10 cellular contexts compared by ENCODE assay signal in the genomic region with DNA sequence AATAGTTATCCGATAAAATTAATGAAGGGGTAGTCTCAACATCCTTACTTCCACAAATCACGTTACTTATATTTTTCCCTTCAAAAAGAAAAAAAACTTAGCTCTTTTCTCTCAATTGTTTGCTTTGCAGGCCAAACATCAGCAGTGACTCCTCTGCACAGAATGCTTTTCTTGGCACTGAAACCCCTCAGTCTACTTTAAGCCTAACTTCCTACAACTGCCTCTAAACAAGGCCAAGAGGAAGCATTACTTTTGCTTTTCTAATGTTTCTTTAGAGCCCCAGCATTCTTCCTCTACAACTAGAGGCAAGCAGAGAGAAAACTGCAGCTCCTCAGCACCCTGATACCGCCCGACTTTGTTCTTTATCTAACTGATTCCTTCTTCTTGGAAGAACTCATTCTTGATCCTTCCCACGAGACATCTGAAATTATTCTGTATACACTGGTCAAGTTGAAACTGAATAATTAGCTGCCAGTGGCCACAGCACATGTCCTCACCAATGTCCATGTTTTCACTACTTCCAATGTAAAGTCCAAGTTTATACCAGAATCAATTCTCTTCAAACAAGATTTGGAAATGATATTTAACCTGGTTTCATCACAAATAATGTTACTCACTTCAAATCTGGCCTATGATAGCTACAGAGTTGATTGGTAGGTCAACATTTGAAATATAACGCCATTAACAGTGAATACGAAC. TPM values are rescaled to one million over a fixed set of nuclear protein-coding genes. Genes with fewer than 3 reads are reported as not detected.
DNase-seq lines count a peak whose midpoint lies in the region; ATAC-seq and TF ChIP-seq lines count a peak whose summit lies in the region.
"Had no signal": no experiment of that assay in that cellular context is flagged by ENCODE, and none has a peak within 500 bp of the region (broad histone marks: within the 10 kb centered on the region; RNA-seq: fewer than 3 reads in every experiment).

No MANE protein-coding gene starts in this region.

- H3K4me3 Mint-ChIP-seq in T-helper 17 cell (no peak overlapping the region), type B pancreatic cell (no peak overlapping the region)
- H3K4me3 Mint-ChIP-seq: B cell had no signal

- H3K4me3 ChIP-seq in endocrine pancreas (ENCODE audit: control insufficient read depth, insufficient read depth, low read length) (peak overlapping the region; percentile 87), mesenchymal stem cell (ENCODE audit: insufficient read depth in 1 of 2, low read depth in 1 of 2, low read length in 2 of 2) (peak overlapping the region in 1 of 2 experiments; percentile 36), HAP-1 (no peak overlapping the region)

- ATAC-seq in T-helper 17 cell, result no peak

- H4K91ac ChIP-seq in mesenchymal stem cell (ENCODE audit: low read length), result no peak overlapping the region

- peaks cover 12% of the 10 kb centered on the region for H3K36me3 Mint-ChIP-seq in T-helper 17 cell (ENCODE audit: low read depth)
- peaks cover 9% of the 10 kb centered on the region for H3K36me3 Mint-ChIP-seq in type B pancreatic cell

- no peak overlapping the region for H2AFZ ChIP-seq in mesenchymal stem cell (ENCODE audit: low read depth, low read length)

- 89% methylated on average over 5 of the region's 7 CpGs for WGBS in mesenchymal stem cell

- DNase-seq in A172 (ENCODE audit: low spot score), result peak; percentile 55
- peak; percentile 11 for DNase-seq in MV-4-11 (lab: John Stamatoyannopoulos, UW)
- no peak for DNase-seq in mesenchymal stem cell
- DNase-seq in T-helper 17 cell, result no peak
- DNase-seq in HAP-1 (ENCODE audit: low spot score in 2 of 2), result no peak
- DNase-seq in cerebellar cortex (ENCODE audit: low spot score), result no peak
- no peak for DNase-seq in type B pancreatic cell (ENCODE audit: extremely low spot score, unreplicated experiment)
- DNase-seq: amygdala had no signal

- peak overlapping the region; percentile 3 for H3K4me2 ChIP-seq in mesenchymal stem cell (ENCODE audit: low read length, poor library complexity, severe bottlenecking)

- H3K36me3 ChIP-seq in endocrine pancreas (ENCODE audit: control insufficient read depth, insufficient read depth, low read length), result no peaks in the 10 kb centered on the region
- H3K36me3 ChIP-seq in mesenchymal stem cell (ENCODE audit: control insufficient read depth in 1 of 2, insufficient read depth in 2 of 2, low read depth in 1 of 2, low read length in 2 of 2), result no peaks in the 10 kb centered on the region
- H3K36me3 ChIP-seq in HAP-1 (replicated peaks), result no peaks in the 10 kb centered on the region

- no peak overlapping the region for H3K4ac ChIP-seq in mesenchymal stem cell (ENCODE audit: low read depth in 1 of 2, low read length in 2 of 2)

- H3K23ac ChIP-seq in mesenchymal stem cell (ENCODE audit: low read length in 2 of 2), result no peak overlapping the region

- H3K9me3 ChIP-seq in endocrine pancreas (ENCODE audit: control insufficient read depth, low read length) (no peaks in the 10 kb centered on the region), mesenchymal stem cell (ENCODE audit: control insufficient read depth, low read length) (no peaks in the 10 kb centered on the region), T-helper 17 cell (ENCODE audit: control insufficient read depth, low read length, poor library complexity, severe bottlenecking) (no peaks in the 10 kb centered on the region), HAP-1 (no peaks in the 10 kb centered on the region)

- no peak overlapping the region for H3K14ac ChIP-seq in mesenchymal stem cell (ENCODE audit: low read length in 2 of 2)

- H2BK5ac ChIP-seq in mesenchymal stem cell (ENCODE audit: low read depth, low read length, poor library complexity, severe bottlenecking), result no peak overlapping the region

- H3K9me3 Mint-ChIP-seq in type B pancreatic cell, result no peaks in the 10 kb centered on the region

- H3K27ac Mint-ChIP-seq in T-helper 17 cell, result no peak overlapping the region
- no peak overlapping the region for H3K27ac Mint-ChIP-seq in type B pancreatic cell
- H3K27ac Mint-ChIP-seq: B cell had no signal

- H3K18ac ChIP-seq in mesenchymal stem cell (ENCODE audit: low read depth in 1 of 2, low read length in 2 of 2), result no peak overlapping the region

- in situ Hi-C loops in HAP-1 (cut with MboI; ENCODE audit: low sequenced_read_pairs), result no loop called here

- peak overlapping the region; percentile 92 for H3K27ac ChIP-seq in mesenchymal stem cell (ENCODE audit: low read length, poor library complexity, severe bottlenecking)

- no peaks in the 10 kb centered on the region for H3K79me1 ChIP-seq in mesenchymal stem cell (replicated peaks; ENCODE audit: low read length, poor library complexity, severe bottlenecking)

- H2BK120ac ChIP-seq in mesenchymal stem cell (ENCODE audit: low read depth, low read length), result no peak overlapping the region

- no peaks in the 10 kb centered on the region for H3K27me3 Mint-ChIP-seq in T-helper 17 cell
- no peaks in the 10 kb centered on the region for H3K27me3 Mint-ChIP-seq in type B pancreatic cell
- H3K27me3 Mint-ChIP-seq: B cell had no signal

- no peak for TF ChIP-seq CTCF in type B pancreatic cell (conservative IDR thresholded peaks at IDR 0.05)

- H4K8ac ChIP-seq in mesenchymal stem cell (ENCODE audit: low read length), result no peak overlapping the region

- H2BK15ac ChIP-seq in mesenchymal stem cell (ENCODE audit: low read depth, poor library complexity, severe bottlenecking), result no peak overlapping the region

- H2AK5ac ChIP-seq in mesenchymal stem cell (ENCODE audit: low read length, severe bottlenecking), result no peak overlapping the region

- no peak overlapping the region for H2BK12ac ChIP-seq in mesenchymal stem cell (ENCODE audit: low read length in 2 of 2)

- no peaks in the 10 kb centered on the region for H3K27me3 ChIP-seq in endocrine pancreas (ENCODE audit: control insufficient read depth, insufficient read depth, low read length)
- H3K27me3 ChIP-seq in mesenchymal stem cell (ENCODE audit: control insufficient read depth in 1 of 2, insufficient read depth in 1 of 2, low read length in 2 of 2), result no peaks in the 10 kb centered on the region
- H3K27me3 ChIP-seq in HAP-1 (ENCODE audit: low read depth), result no peaks in the 10 kb centered on the region

- peaks cover 15% of the 10 kb centered on the region for H3K4me1 ChIP-seq in endocrine pancreas (ENCODE audit: control insufficient read depth, insufficient read depth, low read length)
- peaks cover 3% of the 10 kb centered on the region for H3K4me1 ChIP-seq in mesenchymal stem cell (ENCODE audit: control insufficient read depth, insufficient read depth, low read depth, low read length)
- peaks cover 20% of the 10 kb centered on the region for H3K4me1 ChIP-seq in HAP-1

- H3K9ac ChIP-seq in endocrine pancreas (ENCODE audit: control insufficient read depth, insufficient read depth, low read length), result no peak overlapping the region
- H3K9ac ChIP-seq in mesenchymal stem cell (ENCODE audit: low read length), result peak overlapping the region; percentile 61

- H3K4me1 Mint-ChIP-seq in T-helper 17 cell (peaks cover 5% of the 10 kb centered on the region), type B pancreatic cell (ENCODE audit: unreplicated experiment) (peaks cover 31% of the 10 kb centered on the region)
- H3K4me1 Mint-ChIP-seq: B cell had no signal

RNA-seq across cellular contexts. Expression of a gene that starts 55.3 kb away (rescaled TPM):
- 7.7 and 11.1 TPM in 2 replicates for total RNA-seq in A172 (2014; rRNA removed; shearing (Covaris generic))
- polyA plus RNA-seq in mesenchymal stem cell (2013, experiment 1 of 2), result 2.3 TPM
- polyA plus RNA-seq in mesenchymal stem cell (2013, experiment 2 of 2), result 3.0 TPM
- total RNA-seq in T-helper 17 cell (10 to 100 TPM; 32.3 to 36.3 TPM), type B pancreatic cell (ENCODE audit: low replicate concordance) (11.8 and 28.6 TPM in 2 replicates)

Comparison
In these comparisons a context has a peak if more than half of its experiments do, and no peak if none do; other contexts are left out.
1. DNase-seq: peak in A172 (single experiment) and MV-4-11 (single experiment); none in mesenchymal stem cell (single experiment), T-helper 17 cell (0 of 3), HAP-1 (0 of 2), cerebellar cortex (single experiment) and type B pancreatic cell (single experiment).